Comparison of ENCODE assay signal across 8 cellular contexts in the genomic region with DNA sequence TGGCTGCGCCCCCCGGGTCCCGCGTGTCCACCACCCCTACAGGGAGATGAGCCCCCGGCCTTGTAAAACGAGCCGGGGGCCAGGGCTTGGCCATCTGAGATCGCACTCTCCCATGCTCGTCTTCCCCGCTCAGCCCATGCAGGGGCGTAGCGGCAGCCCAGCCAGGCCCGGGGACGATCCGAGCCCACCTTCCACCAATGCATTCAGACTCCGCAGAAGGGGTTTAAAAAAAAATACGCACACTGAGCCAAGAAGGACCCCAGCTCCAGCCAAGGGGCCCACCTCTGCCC. TPM values are rescaled to one million over a fixed set of nuclear protein-coding genes. Genes with fewer than 3 reads are reported as not detected.
A peak's percentile ranks its signal among the peaks of the same experiment; 100 is the strongest.
DNase-seq lines count a peak whose midpoint lies in the region; ATAC-seq and TF ChIP-seq lines count a peak whose summit lies in the region.

No MANE protein-coding gene starts in this region.

- H3K9me3 ChIP-seq in CD8-positive, alpha-beta T cell (ENCODE audit: low read length), result no peaks in the 10 kb centered on the region

- H3K4me3 ChIP-seq in CD8-positive, alpha-beta T cell (ENCODE audit: low read depth, low read length), result peak overlapping the region; percentile 75
- H3K4me3 ChIP-seq in epithelial cell of proximal tubule (ENCODE audit: low read depth, low read length) (peak overlapping the region; percentile 82), urinary bladder (ENCODE audit: low read depth, low read length) (peak overlapping the region; percentile 62)

- H3K4me1 Mint-ChIP-seq in CD8-positive, alpha-beta T cell (ENCODE audit: low read depth), result peaks cover 22% of the 10 kb centered on the region
- H3K4me1 Mint-ChIP-seq in naive B cell, result peaks cover 23 to 31% (median 26%) of the 10 kb centered on the region in 3 donors

- WGBS in urinary bladder, result under 1% methylated on average over 17 of the region's 17 CpGs

- H3K27ac ChIP-seq in CD8-positive, alpha-beta T cell (ENCODE audit: low read depth, low read length), result peak overlapping the region; percentile 100
- H3K27ac ChIP-seq in urinary bladder (ENCODE audit: low read depth), result peak overlapping the region; percentile 90

- H3K27me3 Mint-ChIP-seq in CD8-positive, alpha-beta T cell (ENCODE audit: low read depth), result peaks cover 10% of the 10 kb centered on the region
- H3K27me3 Mint-ChIP-seq in naive B cell, result peaks cover 0 to 5% (median 0%) of the 10 kb centered on the region in 3 donors

- no peaks in the 10 kb centered on the region for H3K36me3 ChIP-seq in CD8-positive, alpha-beta T cell (ENCODE audit: insufficient read depth, low read length)
- no peaks in the 10 kb centered on the region for H3K36me3 ChIP-seq in urinary bladder (ENCODE audit: insufficient read depth)

- no peak for TF ChIP-seq CTCF in CD8-positive, alpha-beta T cell (IDR thresholded peaks at IDR 0.05)
- TF ChIP-seq CTCF in epithelial cell of proximal tubule (conservative IDR thresholded peaks at IDR 0.05; ENCODE audit: low read depth, low read length), result no peak

- CTCF ChIA-PET in CD8-positive, alpha-beta T cell (lab: Charles Lee), result interaction anchor here (0.9 to 1.4 kb wide), 3 partner anchors 12 to 731 kb away, joined by 3 to 4 read pairs (median 4); no protein-coding TSS in a partner anchor

- H3K4me3 Mint-ChIP-seq in CD8-positive, alpha-beta T cell, result peak overlapping the region; percentile 94
- peak overlapping the region; percentile 94 to 100 (median 96) for H3K4me3 Mint-ChIP-seq in naive B cell

- peaks cover 6% of the 10 kb centered on the region for H3K4me1 ChIP-seq in CD8-positive, alpha-beta T cell (ENCODE audit: insufficient read depth, low read length)
- H3K4me1 ChIP-seq in urinary bladder (ENCODE audit: insufficient read depth), result no peaks in the 10 kb centered on the region

- DNase-seq in CD8-positive, alpha-beta T cell, result peak in 5 of 7 experiments; percentile 14 to 66 (median 27)
- peak; percentile 9 to 16 for DNase-seq in activated CD4-positive, alpha-beta T cell treated with anti-CD3 and anti-CD28 coated beads, Interleukin-2, amount 50 U/mL, for 4 hours
- DNase-seq in epithelial cell of proximal tubule (ENCODE audit: low read depth) (no peak), naive B cell (no peak), DMS153 (lab: John Stamatoyannopoulos, UW) (no peak)

- H3K36me3 Mint-ChIP-seq in CD8-positive, alpha-beta T cell, result peaks cover 5% of the 10 kb centered on the region
- peaks cover 0 to 6% of the 10 kb centered on the region in 2 donors for H3K36me3 Mint-ChIP-seq in naive B cell

- peak; percentile 12 for ATAC-seq in CD8-positive, alpha-beta T cell
- ATAC-seq in GM19463 (IDR thresholded peaks at IDR 0.05; ENCODE audit: unreplicated experiment) (peak; percentile 19), HG03520 (IDR thresholded peaks at IDR 0.05; ENCODE audit: unreplicated experiment) (peak; percentile 26), naive B cell (ENCODE audit: low read depth in 2 of 2) (peak; percentile 14 to 16)

- no peaks in the 10 kb centered on the region for H3K27me3 ChIP-seq in CD8-positive, alpha-beta T cell (ENCODE audit: insufficient read depth, low read length)

- peak overlapping the region; percentile 99 for H3K27ac Mint-ChIP-seq in CD8-positive, alpha-beta T cell
- H3K27ac Mint-ChIP-seq in naive B cell, result peak overlapping the region; percentile 96 to 100 (median 100)

- no peaks in the 10 kb centered on the region for H3K9me3 Mint-ChIP-seq in CD8-positive, alpha-beta T cell
- H3K9me3 Mint-ChIP-seq in naive B cell, result peaks cover 0 to 7% (median 0%) of the 10 kb centered on the region in 7 donors

- intact Hi-C loops in CD8-positive, alpha-beta T cell (cut with DNase I, micrococcal nuclease), result loop anchor here (1.0 to 10.0 kb wide), 13 partner anchors 10 to 800 kb away; a partner anchor contains a TSS

- POLR2A ChIA-PET in CD8-positive, alpha-beta T cell (lab: Charles Lee), result interaction anchor here (0.8 to 2.7 kb wide), 5 partner anchors 9 to 802 kb away, joined by 3 to 11 read pairs (median 7); a partner anchor contains a TSS

RNA-seq across cellular contexts. Expression of a gene that starts 0.3 kb away (rescaled TPM):
- total RNA-seq in CD8-positive, alpha-beta T cell, result under 1 TPM in 1 of 2 experiments, not detected in 1; 0.92 TPM
- total RNA-seq in epithelial cell of proximal tubule (10.5 and 12.1 TPM in 2 replicates), urinary bladder (57.2 TPM)
- polyA plus RNA-seq in naive B cell (ENCODE audit: low read depth in 6 of 6) (10 to 100 TPM in 2 of 6 donors, 1 to 10 TPM in 4; 6.7 to 16.1 (median 8.3) TPM), urinary bladder (28.6 TPM)

Comparison
In these comparisons a context has a peak if more than half of its experiments do, and no peak if none do; other contexts are left out.
1. DNase-seq: peak in CD8-positive, alpha-beta T cell (5 of 7) and activated CD4-positive, alpha-beta T cell treated with anti-CD3 and anti-CD28 coated beads, Interleukin-2, amount 50 U/mL, for 4 hours (2 of 2); none in epithelial cell of proximal tubule (single experiment), naive B cell (single experiment) and DMS153 (single experiment).
2. Peak in every context shown above with its lines, with median percentiles within 50 percentile points of each other: ATAC-seq and H3K4me3 ChIP-seq.